In the genomic region with DNA sequence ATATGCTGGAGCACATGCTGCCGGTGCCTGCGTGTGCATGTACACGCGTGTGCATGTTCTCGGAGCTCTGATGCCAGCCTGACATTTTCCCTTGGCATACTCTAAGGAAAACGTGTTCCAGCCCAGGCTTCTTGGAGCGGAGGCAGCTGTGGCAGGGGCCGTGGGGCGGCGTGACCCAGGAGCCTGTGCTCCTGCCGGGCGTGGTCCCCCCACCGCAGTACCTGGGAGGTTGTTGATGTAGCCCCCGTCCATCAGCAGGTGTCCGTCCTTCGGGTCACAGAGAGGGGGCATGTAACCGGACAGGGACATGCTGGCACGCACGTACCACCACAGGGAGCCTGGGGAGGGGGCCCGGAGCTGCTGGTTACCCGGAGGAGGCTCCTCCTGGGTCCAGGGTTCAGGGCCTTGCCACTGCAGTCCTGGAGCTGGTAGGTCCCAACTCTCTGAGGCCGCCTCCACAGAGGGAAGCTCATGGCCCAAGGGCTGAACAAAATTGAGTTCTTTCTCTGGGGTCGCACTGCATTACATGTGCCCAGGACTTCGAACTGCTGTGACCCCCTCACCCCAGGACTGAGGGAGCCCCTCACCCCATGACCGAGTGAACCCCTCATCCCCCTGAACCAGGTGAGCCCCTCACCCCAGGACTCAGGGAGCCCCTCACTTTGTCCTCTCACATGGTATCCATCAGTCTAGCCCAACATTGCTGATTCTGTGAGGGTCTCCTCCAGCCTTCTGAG, we compare ENCODE assay signal across 1 cellular context.
TF ChIP-seq lines count a peak whose summit lies in the region.

No MANE protein-coding gene starts in this region.

TF ChIP-seq in HepG2, 621 proteins besides CTCF, POLR2A, EP300 and RAD21 (continued from another document):
- TF ChIP-seq, protein P1, sequence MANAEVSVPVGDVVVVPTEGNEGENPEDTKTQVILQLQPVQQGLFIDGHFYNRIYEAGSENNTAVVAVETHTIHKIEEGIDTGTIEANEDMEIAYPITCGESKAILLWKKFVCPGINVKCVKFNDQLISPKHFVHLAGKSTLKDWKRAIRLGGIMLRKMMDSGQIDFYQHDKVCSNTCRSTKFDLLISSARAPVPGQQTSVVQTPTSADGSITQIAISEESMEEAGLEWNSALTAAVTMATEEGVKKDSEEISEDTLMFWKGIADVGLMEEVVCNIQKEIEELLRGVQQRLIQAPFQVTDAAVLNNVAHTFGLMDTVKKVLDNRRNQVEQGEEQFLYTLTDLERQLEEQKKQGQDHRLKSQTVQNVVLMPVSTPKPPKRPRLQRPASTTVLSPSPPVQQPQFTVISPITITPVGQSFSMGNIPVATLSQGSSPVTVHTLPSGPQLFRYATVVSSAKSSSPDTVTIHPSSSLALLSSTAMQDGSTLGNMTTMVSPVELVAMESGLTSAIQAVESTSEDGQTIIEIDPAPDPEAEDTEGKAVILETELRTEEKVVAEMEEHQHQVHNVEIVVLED (CRISPR knock-in tag; IDR thresholded peaks at IDR 0.05; ENCODE audit: borderline replicate concordance) = peak; percentile 22; the same call in 1 of the 2 replicates
- TF ChIP-seq, protein P2, sequence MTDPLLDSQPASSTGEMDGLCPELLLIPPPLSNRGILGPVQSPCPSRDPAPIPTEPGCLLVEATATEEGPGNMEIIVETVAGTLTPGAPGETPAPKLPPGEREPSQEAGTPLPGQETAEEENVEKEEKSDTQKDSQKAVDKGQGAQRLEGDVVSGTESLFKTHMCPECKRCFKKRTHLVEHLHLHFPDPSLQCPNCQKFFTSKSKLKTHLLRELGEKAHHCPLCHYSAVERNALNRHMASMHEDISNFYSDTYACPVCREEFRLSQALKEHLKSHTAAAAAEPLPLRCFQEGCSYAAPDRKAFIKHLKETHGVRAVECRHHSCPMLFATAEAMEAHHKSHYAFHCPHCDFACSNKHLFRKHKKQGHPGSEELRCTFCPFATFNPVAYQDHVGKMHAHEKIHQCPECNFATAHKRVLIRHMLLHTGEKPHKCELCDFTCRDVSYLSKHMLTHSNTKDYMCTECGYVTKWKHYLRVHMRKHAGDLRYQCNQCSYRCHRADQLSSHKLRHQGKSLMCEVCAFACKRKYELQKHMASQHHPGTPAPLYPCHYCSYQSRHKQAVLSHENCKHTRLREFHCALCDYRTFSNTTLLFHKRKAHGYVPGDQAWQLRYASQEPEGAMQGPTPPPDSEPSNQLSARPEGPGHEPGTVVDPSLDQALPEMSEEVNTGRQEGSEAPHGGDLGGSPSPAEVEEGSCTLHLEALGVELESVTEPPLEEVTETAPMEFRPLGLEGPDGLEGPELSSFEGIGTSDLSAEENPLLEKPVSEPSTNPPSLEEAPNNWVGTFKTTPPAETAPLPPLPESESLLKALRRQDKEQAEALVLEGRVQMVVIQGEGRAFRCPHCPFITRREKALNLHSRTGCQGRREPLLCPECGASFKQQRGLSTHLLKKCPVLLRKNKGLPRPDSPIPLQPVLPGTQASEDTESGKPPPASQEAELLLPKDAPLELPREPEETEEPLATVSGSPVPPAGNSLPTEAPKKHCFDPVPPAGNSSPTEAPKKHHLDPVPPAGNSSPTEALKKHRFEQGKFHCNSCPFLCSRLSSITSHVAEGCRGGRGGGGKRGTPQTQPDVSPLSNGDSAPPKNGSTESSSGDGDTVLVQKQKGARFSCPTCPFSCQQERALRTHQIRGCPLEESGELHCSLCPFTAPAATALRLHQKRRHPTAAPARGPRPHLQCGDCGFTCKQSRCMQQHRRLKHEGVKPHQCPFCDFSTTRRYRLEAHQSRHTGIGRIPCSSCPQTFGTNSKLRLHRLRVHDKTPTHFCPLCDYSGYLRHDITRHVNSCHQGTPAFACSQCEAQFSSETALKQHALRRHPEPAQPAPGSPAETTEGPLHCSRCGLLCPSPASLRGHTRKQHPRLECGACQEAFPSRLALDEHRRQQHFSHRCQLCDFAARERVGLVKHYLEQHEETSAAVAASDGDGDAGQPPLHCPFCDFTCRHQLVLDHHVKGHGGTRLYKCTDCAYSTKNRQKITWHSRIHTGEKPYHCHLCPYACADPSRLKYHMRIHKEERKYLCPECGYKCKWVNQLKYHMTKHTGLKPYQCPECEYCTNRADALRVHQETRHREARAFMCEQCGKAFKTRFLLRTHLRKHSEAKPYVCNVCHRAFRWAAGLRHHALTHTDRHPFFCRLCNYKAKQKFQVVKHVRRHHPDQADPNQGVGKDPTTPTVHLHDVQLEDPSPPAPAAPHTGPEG (CRISPR knock-in tag; IDR thresholded peaks at IDR 0.05) = no peak
- TF ChIP-seq ZNF205 (CRISPR knock-in tag; IDR thresholded peaks at IDR 0.05) = peak; percentile 31; the same call in 1 of the 2 replicates
